In genomic region chr5:149605354-149605997, GRCh38 we compare ENCODE assay signal across 18 cellular contexts. TPM values are rescaled to one million over a fixed set of nuclear protein-coding genes. Genes with fewer than 3 reads are reported as not detected.
DNase-seq lines count a peak whose midpoint lies in the region; ATAC-seq and TF ChIP-seq lines count a peak whose summit lies in the region.
"Had no signal": no experiment of that assay in that cellular context is flagged by ENCODE, and none has a peak within 500 bp of the region (broad histone marks: within the 10 kb centered on the region; RNA-seq: fewer than 3 reads in every experiment).

No MANE protein-coding gene starts in this region.

- no peaks in the 10 kb centered on the region for H3K79me2 ChIP-seq in smooth muscle cell (ENCODE audit: low read depth)

- H3K36me3 ChIP-seq in Peyer's patch: peaks cover 0 to 22% (median 0%) of the 10 kb centered on the region in 3 donors
- peaks cover 6 to 46% (median 7%) of the 10 kb centered on the region in 3 donors for H3K36me3 ChIP-seq in esophagus squamous epithelium
- no peaks in the 10 kb centered on the region for H3K36me3 ChIP-seq in smooth muscle cell (ENCODE audit: low read depth)

- WGBS in esophagus squamous epithelium, 2 donors: 54 to 62% methylated on average over 5 of the region's 5 CpGs
- 80% methylated on average over 5 of the region's 5 CpGs for WGBS in smooth muscle cell (ENCODE audit: low lambda C conversion rate)

- H3K4me1 ChIP-seq in Peyer's patch (peaks cover 0 to 25% (median 4%) of the 10 kb centered on the region in 4 donors), esophagus squamous epithelium (peaks cover 21 to 68% (median 24%) of the 10 kb centered on the region in 3 donors), smooth muscle cell (ENCODE audit: low read depth) (no peaks in the 10 kb centered on the region)

- intact Hi-C loops in esophagus squamous epithelium (cut with DNase I): no loop called here

- no peak overlapping the region for H3K4me3 ChIP-seq in Peyer's patch
- H3K4me3 ChIP-seq in esophagus squamous epithelium: no peak overlapping the region
- H3K4me3 ChIP-seq in smooth muscle cell: no peak overlapping the region
- H3K4me3 ChIP-seq: body of pancreas had no signal

- peak overlapping the region; percentile 6 to 91 (median 59) for H3K27ac ChIP-seq in Peyer's patch
- H3K27ac ChIP-seq in esophagus squamous epithelium: peak overlapping the region; percentile 78 to 92 (median 86)
- peak overlapping the region; percentile 74 for H3K27ac ChIP-seq in smooth muscle cell (ENCODE audit: low read depth)
- H3K27ac ChIP-seq: body of pancreas had no signal

- H3K9ac ChIP-seq in smooth muscle cell (ENCODE audit: low read depth): no peak overlapping the region

- TF ChIP-seq CTCF in Peyer's patch (IDR thresholded peaks at IDR 0.05): no peak
- no peak for TF ChIP-seq CTCF in esophagus squamous epithelium (IDR thresholded peaks at IDR 0.05)
- no peak for TF ChIP-seq CTCF in smooth muscle cell (IDR thresholded peaks at IDR 0.05; ENCODE audit: borderline replicate concordance, insufficient read depth, poor library complexity, severe bottlenecking)

- H3K9me3 ChIP-seq in Peyer's patch (no peaks in the 10 kb centered on the region), esophagus squamous epithelium (peaks cover 0 to 3% (median 0%) of the 10 kb centered on the region in 3 donors), smooth muscle cell (replicated peaks; ENCODE audit: low read depth) (no peaks in the 10 kb centered on the region)
- H3K9me3 ChIP-seq: body of pancreas had no signal

- H3F3A ChIP-seq in smooth muscle cell (ENCODE audit: low read depth): peaks cover 1% of the 10 kb centered on the region

- DNase-seq in ELR (ENCODE audit: low read depth) (peak; percentile 77), Peyer's patch (no peak), esophagus squamous epithelium (lab: John Stamatoyannopoulos, UW) (no peak), smooth muscle cell (lab: John Stamatoyannopoulos, UW; ENCODE audit: unreplicated experiment) (no peak), COLO829 (ENCODE audit: low spot score) (no peak), NCI-H128 (lab: John Stamatoyannopoulos, UW; ENCODE audit: unreplicated experiment) (no peak)
- DNase-seq: activated CD4-positive, alpha-beta T cell treated with anti-CD3 and anti-CD28 coated beads, Interleukin-2, amount 50 U/mL, for 48 hours; activated gamma-delta T cell; body of pancreas; CD8-positive, alpha-beta memory T cell; effector CD8-positive, alpha-beta T cell; naive B cell; NCI-H1417; retina; stimulated activated CD4-positive, alpha-beta T cell treated with anti-CD3 and anti-CD28 coated beads, Interleukin-4, amount 100 ng/mL, for 4 hours; stimulated activated naive CD4-positive, alpha-beta T cell; T-helper 9 cell had no signal

- no peak overlapping the region for H3K4me2 ChIP-seq in smooth muscle cell

- no peak for ATAC-seq in HG03095 (IDR thresholded peaks at IDR 0.05; ENCODE audit: unreplicated experiment)
- ATAC-seq: body of pancreas had no signal

- no peak for TF ChIP-seq POLR2A in Peyer's patch (IDR thresholded peaks at IDR 0.05)
- TF ChIP-seq POLR2A in esophagus squamous epithelium (IDR thresholded peaks at IDR 0.05): no peak

- H4K20me1 ChIP-seq in smooth muscle cell (ENCODE audit: low read depth): no peaks in the 10 kb centered on the region

- H2AFZ ChIP-seq in smooth muscle cell (ENCODE audit: low read depth): no peak overlapping the region

- no peaks in the 10 kb centered on the region for H3K27me3 ChIP-seq in Peyer's patch
- no peaks in the 10 kb centered on the region for H3K27me3 ChIP-seq in esophagus squamous epithelium
- no peaks in the 10 kb centered on the region for H3K27me3 ChIP-seq in smooth muscle cell (ENCODE audit: low read depth)
- H3K27me3 ChIP-seq: body of pancreas had no signal

RNA-seq across cellular contexts. Expression of gene ARHGEF37, which starts 24.2 kb away (rescaled TPM):
- 10 to 100 TPM; 10.2 to 21.4 (median 15.3) TPM for total RNA-seq in Peyer's patch
- total RNA-seq in esophagus squamous epithelium: 10 to 100 TPM; 14.5 to 29.3 (median 18.0) TPM
- total RNA-seq in smooth muscle cell: 1.4 and 2.3 TPM in 2 replicates
- 0.70 and 2.0 TPM in 2 replicates for polyA plus RNA-seq in smooth muscle cell
- polyA plus RNA-seq: CD8-positive, alpha-beta memory T cell had no signal

RNA-seq across cellular contexts. Expression of gene CSNK1A1, which starts 54.2 kb away (rescaled TPM):
- total RNA-seq in Peyer's patch (100 to 1,000 TPM; 185 to 253 (median 207) TPM), esophagus squamous epithelium (100 to 1,000 TPM; 223 to 388 (median 301) TPM), smooth muscle cell (294 and 354 TPM in 2 replicates)
- polyA plus RNA-seq in smooth muscle cell: 129 and 151 TPM in 2 replicates
